Comparison of ENCODE assay signal across 13 cellular contexts in the genomic region with DNA sequence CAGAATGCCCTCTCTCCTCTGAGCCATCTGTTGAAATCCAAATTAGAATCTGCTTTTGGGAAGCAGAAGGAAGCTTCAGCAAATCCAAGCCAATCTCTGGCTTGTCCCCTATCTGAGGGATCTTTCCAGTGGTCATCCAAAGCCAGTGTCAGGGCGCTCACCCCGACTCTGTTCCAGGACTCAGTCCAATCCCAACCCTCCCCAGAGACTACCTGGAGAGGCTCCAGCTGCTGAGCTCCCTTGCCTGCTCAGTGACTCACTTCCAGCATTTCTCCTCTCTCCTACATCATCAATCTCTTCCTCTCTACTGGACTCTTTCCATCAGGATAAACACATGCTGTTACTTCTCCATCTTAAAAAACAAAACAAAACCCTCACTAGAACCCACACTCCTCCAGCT. TPM values are rescaled to one million over a fixed set of nuclear protein-coding genes. Genes with fewer than 3 reads are reported as not detected.
A peak's percentile ranks its signal among the peaks of the same experiment; 100 is the strongest.
DNase-seq lines count a peak whose midpoint lies in the region; ATAC-seq and TF ChIP-seq lines count a peak whose summit lies in the region.
"Had no signal": no experiment of that assay in that cellular context is flagged by ENCODE, and none has a peak within 500 bp of the region (broad histone marks: within the 10 kb centered on the region; RNA-seq: fewer than 3 reads in every experiment).

No MANE protein-coding gene starts in this region.

- H3K27me3 ChIP-seq in esophagus muscularis mucosa (no peaks in the 10 kb centered on the region), sigmoid colon (no peaks in the 10 kb centered on the region)

- TF ChIP-seq POLR2A in esophagus muscularis mucosa (IDR thresholded peaks at IDR 0.05; ENCODE audit: low read depth) (no peak), sigmoid colon (IDR thresholded peaks at IDR 0.05) (no peak)

- 39% methylated on average over 2 of the region's 2 CpGs for WGBS in esophagus muscularis mucosa
- WGBS in sigmoid colon, 2 donors: 68 to 91% methylated on average over 2 of the region's 2 CpGs

- H3K4me1 ChIP-seq in esophagus muscularis mucosa (peaks cover 37 to 88% (median 72%) of the 10 kb centered on the region in 4 donors), sigmoid colon (peaks cover 0 to 55% (median 47%) of the 10 kb centered on the region in 4 donors)

- peaks cover 0 to 4% (median 2%) of the 10 kb centered on the region in 4 donors for H3K36me3 ChIP-seq in esophagus muscularis mucosa
- H3K36me3 ChIP-seq in sigmoid colon: no peaks in the 10 kb centered on the region
- H3K36me3 ChIP-seq: prostate gland had no signal

- H3K4me3 ChIP-seq in esophagus muscularis mucosa (no peak overlapping the region), sigmoid colon (no peak overlapping the region)
- H3K4me3 ChIP-seq: prostate gland had no signal

- H3K9me3 ChIP-seq in esophagus muscularis mucosa (no peaks in the 10 kb centered on the region), sigmoid colon (no peaks in the 10 kb centered on the region)
- H3K9me3 ChIP-seq: prostate gland had no signal

- TF ChIP-seq EP300 in esophagus muscularis mucosa (IDR thresholded peaks at IDR 0.05): no peak
- no peak for TF ChIP-seq EP300 in sigmoid colon (IDR thresholded peaks at IDR 0.05)

- DNase-seq in DMS 273 (lab: John Stamatoyannopoulos, UW; ENCODE audit: unreplicated experiment) (peak; percentile 72), NCI-H446 treated with DMSO at 0.1 percent for 48 hours (lab: John Stamatoyannopoulos, UW) (peak; percentile 51), esophagus muscularis mucosa (ENCODE audit: extremely low spot score) (no peak), sigmoid colon (peak; percentile 86), DMS153 (lab: John Stamatoyannopoulos, UW) (no peak), DMS79 treated with DMSO at 0.1 percent for 48 hours (lab: John Stamatoyannopoulos, UW) (no peak)
- DNase-seq: Calu3, Kasumi-1, left ventricle myocardium superior had no signal

- TF ChIP-seq CTCF in esophagus muscularis mucosa (IDR thresholded peaks at IDR 0.05) (no peak), sigmoid colon (IDR thresholded peaks at IDR 0.05) (no peak)

- H3K27ac ChIP-seq in esophagus muscularis mucosa (replicated peaks in 1 of 4): peak overlapping the region; percentile 94 to 95 (median 94)
- peak overlapping the region; percentile 36 to 66 (median 54) for H3K27ac ChIP-seq in sigmoid colon
- H3K27ac ChIP-seq: epithelial cell of prostate, prostate gland had no signal

- intact Hi-C loops in esophagus muscularis mucosa (cut with DNase I): no loop called here
- intact Hi-C loops in sigmoid colon (cut with DNase I): no loop called here

- no peak for ATAC-seq in HG02973 (IDR thresholded peaks at IDR 0.05; ENCODE audit: unreplicated experiment)
- no peak for ATAC-seq in GM19023 (IDR thresholded peaks at IDR 0.05; ENCODE audit: unreplicated experiment)
- ATAC-seq: left ventricle myocardium superior had no signal

RNA-seq across cellular contexts. Expression of a gene that starts 2.4 kb away (rescaled TPM):
- total RNA-seq in esophagus muscularis mucosa (10 to 100 TPM in 2 of 4 donors, 1 to 10 TPM in 2; 7.8 to 17.7 (median 11.2) TPM), sigmoid colon (10 to 100 TPM in 1 of 4 donors, 1 to 10 TPM in 3; 6.6 to 22.2 (median 9.7) TPM)
- polyA plus RNA-seq in sigmoid colon: 10 to 100 TPM in 1 of 3 donors, 1 to 10 TPM in 2; 3.0 to 30.3 (median 4.8) TPM

RNA-seq across cellular contexts. Expression of a gene that starts 8.6 kb away (rescaled TPM):
- total RNA-seq in esophagus muscularis mucosa: 1 to 10 TPM; 1.2 to 4.0 (median 2.1) TPM
- total RNA-seq in sigmoid colon: 1 to 10 TPM; 1.1 to 4.4 (median 1.9) TPM
- polyA plus RNA-seq in sigmoid colon: 1 to 10 TPM; 2.5 to 8.4 (median 5.4) TPM

RNA-seq across cellular contexts. Expression of a gene that starts 10.6 kb away (rescaled TPM):
- total RNA-seq in esophagus muscularis mucosa: 10 to 100 TPM; 54.8 to 96.9 (median 93.1) TPM
- 10 to 100 TPM; 59.9 to 85.9 (median 76.0) TPM for total RNA-seq in sigmoid colon
- polyA plus RNA-seq in sigmoid colon: 10 to 100 TPM; 40.0 to 71.0 (median 51.7) TPM

RNA-seq across cellular contexts. Expression of a gene that starts 11.0 kb away (rescaled TPM):
- 10 to 100 TPM; 40.6 to 58.2 (median 45.4) TPM for total RNA-seq in esophagus muscularis mucosa
- total RNA-seq in sigmoid colon: 10 to 100 TPM; 23.2 to 36.7 (median 25.9) TPM
- polyA plus RNA-seq in sigmoid colon: 10 to 100 TPM; 12.7 to 23.9 (median 13.2) TPM

RNA-seq across cellular contexts. Expression of a gene that starts 16.8 kb away (rescaled TPM):
- total RNA-seq in esophagus muscularis mucosa (10 to 100 TPM; 27.3 to 61.9 (median 41.1) TPM), sigmoid colon (100 to 1,000 TPM in 1 of 4 donors, 10 to 100 TPM in 3; 21.2 to 109 (median 25.8) TPM)
- polyA plus RNA-seq in sigmoid colon: 10 to 100 TPM in 1 of 3 donors, 1 to 10 TPM in 2; 1.2 to 17.9 (median 3.6) TPM

Comparison
In these comparisons a context has a peak if more than half of its experiments do, and no peak if none do; other contexts are left out.
1. DNase-seq: peak in DMS 273 (single experiment), NCI-H446 treated with DMSO at 0.1 percent for 48 hours (single experiment) and sigmoid colon (single experiment); none in esophagus muscularis mucosa (single experiment), DMS153 (single experiment) and DMS79 treated with DMSO at 0.1 percent for 48 hours (single experiment).